In the genomic region with DNA sequence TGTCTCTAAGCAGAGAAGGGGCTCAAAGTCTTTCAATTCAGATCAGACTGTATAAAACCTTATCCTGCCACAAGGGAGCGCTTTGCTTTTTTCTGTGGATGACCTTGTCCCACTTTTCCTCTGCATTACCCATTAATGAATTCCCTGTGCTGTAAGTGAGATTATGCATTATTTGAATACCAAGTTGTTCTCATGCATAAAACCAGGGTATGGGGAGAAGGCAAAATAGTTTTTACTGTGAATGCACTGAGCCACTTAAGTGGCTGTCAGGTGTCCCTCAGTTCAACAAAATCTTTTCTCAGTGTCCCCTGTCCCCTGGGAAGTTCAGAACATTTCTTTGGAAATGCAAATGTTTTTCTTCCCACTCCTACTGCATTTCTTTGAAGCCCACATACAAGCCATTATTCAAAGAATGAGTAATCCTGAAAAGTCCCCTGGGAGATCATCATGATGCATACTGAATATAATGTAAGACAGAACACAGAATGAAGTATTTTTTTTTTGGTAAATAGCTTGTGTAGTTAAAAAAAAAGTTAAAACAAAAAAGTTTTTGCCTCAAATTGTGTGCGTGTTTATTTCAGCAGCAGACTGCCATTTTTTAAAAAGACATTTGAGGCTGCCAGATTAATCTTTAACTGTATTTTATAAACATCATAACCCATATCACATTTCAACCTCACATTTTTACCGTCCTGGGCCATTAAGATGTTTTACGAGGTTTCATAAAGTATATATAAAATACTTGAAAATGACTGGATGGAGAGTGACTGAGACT, we compare ENCODE assay signal across 10 cellular contexts.
A peak's percentile ranks its signal among the peaks of the same experiment; 100 is the strongest.
DNase-seq lines count a peak whose midpoint lies in the region; ATAC-seq and TF ChIP-seq lines count a peak whose summit lies in the region.
"Had no signal": no experiment of that assay in that cellular context is flagged by ENCODE, and none has a peak within 500 bp of the region (broad histone marks: within the 10 kb centered on the region; RNA-seq: fewer than 3 reads in every experiment).

No MANE protein-coding gene starts in this region.

- CTCF ChIA-PET in CD8-positive, alpha-beta T cell (lab: Charles Lee): no interaction called here

- no peaks in the 10 kb centered on the region for H3K36me3 ChIP-seq in ACC112 (ENCODE audit: insufficient read depth, low read length)
- H3K36me3 ChIP-seq in SK-N-MC (ENCODE audit: insufficient read depth, low read length): no peaks in the 10 kb centered on the region
- H3K36me3 ChIP-seq in psoas muscle (ENCODE audit: insufficient read depth in 1 of 2, low read depth in 1 of 2): no peaks in the 10 kb centered on the region
- no peaks in the 10 kb centered on the region for H3K36me3 ChIP-seq in CD8-positive, alpha-beta T cell (ENCODE audit: insufficient read depth, low read length)

- intact Hi-C loops in psoas muscle (cut with DNase I): no loop called here
- intact Hi-C loops in CD8-positive, alpha-beta T cell (cut with DNase I, micrococcal nuclease): no loop called here

- WGBS in psoas muscle, 3 donors: 25 to 38% (median 33%) methylated on average over 4 of the region's 4 CpGs

- in situ Hi-C loops in GM13977 (cut with MboI; ENCODE audit: low pct_unique_long_range_greater_than_20kb, low sequenced_read_pairs, unreplicated experiment): no loop called here

- no peaks in the 10 kb centered on the region for H3K36me3 Mint-ChIP-seq in CD8-positive, alpha-beta T cell
- H3K36me3 Mint-ChIP-seq: activated naive CD8-positive, alpha-beta T cell treated with anti-CD3 and anti-CD28 coated beads, Interleukin-2, amount 10 ng/mL, durations not matched to agents 7 days and 5 days had no signal

- H2AFZ ChIP-seq in ACC112 (ENCODE audit: low read length, unreplicated experiment): peak overlapping the region; percentile 10

- POLR2A ChIA-PET in CD8-positive, alpha-beta T cell (lab: Charles Lee): no interaction called here

- peaks cover 15% of the 10 kb centered on the region for H3K9me3 Mint-ChIP-seq in CD8-positive, alpha-beta T cell

- no peaks in the 10 kb centered on the region for H3K27me3 ChIP-seq in ACC112 (ENCODE audit: insufficient read depth, low read length)
- H3K27me3 ChIP-seq in psoas muscle (ENCODE audit: insufficient read depth in 3 of 3, low read length in 2 of 3): no peaks in the 10 kb centered on the region
- no peaks in the 10 kb centered on the region for H3K27me3 ChIP-seq in CD8-positive, alpha-beta T cell (ENCODE audit: insufficient read depth, low read length)

- peaks cover 7% of the 10 kb centered on the region for H3K4me1 ChIP-seq in ACC112 (ENCODE audit: control insufficient read depth, insufficient read depth, low read length, unreplicated experiment)
- no peaks in the 10 kb centered on the region for H3K4me1 ChIP-seq in psoas muscle
- no peaks in the 10 kb centered on the region for H3K4me1 ChIP-seq in CD8-positive, alpha-beta T cell (ENCODE audit: insufficient read depth, low read length)

- H3K4me3 Mint-ChIP-seq in CD8-positive, alpha-beta T cell: no peak overlapping the region
- H3K4me3 Mint-ChIP-seq: activated naive CD8-positive, alpha-beta T cell treated with anti-CD3 and anti-CD28 coated beads, Interleukin-2, amount 10 ng/mL, durations not matched to agents 7 days and 5 days had no signal

- H3K9ac ChIP-seq in SK-N-MC (ENCODE audit: insufficient read length): no peak overlapping the region

- TF ChIP-seq CTCF in GM13977 (IDR thresholded peaks at IDR 0.05; ENCODE audit: extremely low read depth, insufficient read depth, missing control alignments) (no peak), psoas muscle (IDR thresholded peaks at IDR 0.05) (no peak)
- TF ChIP-seq CTCF in CD8-positive, alpha-beta T cell (IDR thresholded peaks at IDR 0.05): no peak

- H3K79me2 ChIP-seq in ACC112 (ENCODE audit: control insufficient read depth, insufficient read depth, low read length, unreplicated experiment): no peaks in the 10 kb centered on the region

- ATAC-seq in HG02588 (IDR thresholded peaks at IDR 0.05; ENCODE audit: unreplicated experiment) (peak; percentile 52), psoas muscle (no peak)
- no peak for ATAC-seq in activated CD4-positive, CD25-positive, alpha-beta regulatory T cell treated with anti-CD3 and anti-CD28 coated beads, Interleukin-2, amount 50 U/mL, for 24 hours
- no peak for ATAC-seq in CD8-positive, alpha-beta T cell

- peak overlapping the region; percentile 42 for H3K4me3 ChIP-seq in ACC112 (ENCODE audit: low read depth, low read length)
- peak overlapping the region; percentile 60 for H3K4me3 ChIP-seq in SK-N-MC
- H3K4me3 ChIP-seq in psoas muscle: no peak overlapping the region
- H3K4me3 ChIP-seq in CD8-positive, alpha-beta T cell (ENCODE audit: low read depth, low read length): no peak overlapping the region

- DNase-seq in SK-N-MC (ENCODE audit: low read depth, low spot score) (peak; percentile 90), iPS-NIHi7 (ENCODE audit: extremely low spot score) (peak; percentile 41), GM13977 (ENCODE audit: low spot score) (no peak), psoas muscle (no peak)
- DNase-seq in CD8-positive, alpha-beta T cell: no peak
- DNase-seq: activated naive CD8-positive, alpha-beta T cell treated with anti-CD3 and anti-CD28 coated beads, Interleukin-2, amount 10 ng/mL, durations not matched to agents 7 days and 5 days; MM.1S had no signal

- H3K27ac Mint-ChIP-seq in CD8-positive, alpha-beta T cell: no peak overlapping the region
- H3K27ac Mint-ChIP-seq: activated naive CD8-positive, alpha-beta T cell treated with anti-CD3 and anti-CD28 coated beads, Interleukin-2, amount 10 ng/mL, durations not matched to agents 7 days and 5 days had no signal

- no peaks in the 10 kb centered on the region for H3K27me3 Mint-ChIP-seq in CD8-positive, alpha-beta T cell (ENCODE audit: low read depth)
- H3K27me3 Mint-ChIP-seq: activated naive CD8-positive, alpha-beta T cell treated with anti-CD3 and anti-CD28 coated beads, Interleukin-2, amount 10 ng/mL, durations not matched to agents 7 days and 5 days had no signal

- H3K27ac ChIP-seq in ACC112 (ENCODE audit: low read depth, low read length): peak overlapping the region; percentile 38
- peak overlapping the region; percentile 63; the same call in 1 of the 2 replicates for H3K27ac ChIP-seq in SK-N-MC
- no peak overlapping the region for H3K27ac ChIP-seq in psoas muscle
- H3K27ac ChIP-seq in CD8-positive, alpha-beta T cell (ENCODE audit: low read depth, low read length): no peak overlapping the region

- H3K4me1 Mint-ChIP-seq in CD8-positive, alpha-beta T cell (ENCODE audit: low read depth): no peaks in the 10 kb centered on the region
- H3K4me1 Mint-ChIP-seq: activated naive CD8-positive, alpha-beta T cell treated with anti-CD3 and anti-CD28 coated beads, Interleukin-2, amount 10 ng/mL, durations not matched to agents 7 days and 5 days had no signal

- H3K9me3 ChIP-seq in SK-N-MC (ENCODE audit: low read depth, low read length): no peaks in the 10 kb centered on the region
- no peaks in the 10 kb centered on the region for H3K9me3 ChIP-seq in psoas muscle
- H3K9me3 ChIP-seq in CD8-positive, alpha-beta T cell (ENCODE audit: low read length): no peaks in the 10 kb centered on the region

Comparison
In these comparisons a context has a peak if more than half of its experiments do, and no peak if none do; other contexts are left out.
1. H3K27ac ChIP-seq: peak in ACC112 (single experiment) and SK-N-MC (single experiment); none in psoas muscle (single experiment) and CD8-positive, alpha-beta T cell (single experiment).
2. H3K4me3 ChIP-seq: peak in ACC112 (single experiment) and SK-N-MC (single experiment); none in psoas muscle (single experiment) and CD8-positive, alpha-beta T cell (single experiment).
3. DNase-seq: peak in SK-N-MC (single experiment) and iPS-NIHi7 (single experiment); none in GM13977 (single experiment), psoas muscle (0 of 2) and CD8-positive, alpha-beta T cell (0 of 7).